ENCODE assay signal across 27 cellular contexts in the genomic region with DNA sequence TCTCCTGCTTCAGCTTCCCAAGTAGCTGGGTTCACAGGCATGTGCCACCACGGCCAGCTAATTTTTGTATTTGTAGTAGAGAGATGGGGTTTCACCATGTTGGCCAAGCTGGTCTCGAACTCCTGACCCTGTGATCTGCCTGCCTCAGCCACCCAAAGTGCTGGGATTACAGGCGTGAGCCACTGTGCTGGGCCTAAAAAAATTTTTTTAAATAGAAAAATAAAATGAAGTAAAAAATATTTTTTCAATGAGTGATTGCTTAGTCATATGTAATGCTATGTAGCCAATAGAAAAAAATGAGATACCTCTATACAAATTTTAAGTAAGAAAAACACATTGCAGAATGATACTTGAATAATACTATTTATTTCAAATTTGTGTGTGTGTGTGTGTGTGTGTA. TPM values are rescaled to one million over a fixed set of nuclear protein-coding genes. Genes with fewer than 3 reads are reported as not detected.
DNase-seq lines count a peak whose midpoint lies in the region; ATAC-seq, FAIRE-seq and TF ChIP-seq lines count a peak whose summit lies in the region.
"Had no signal": no experiment of that assay in that cellular context is flagged by ENCODE, and none has a peak within 500 bp of the region (broad histone marks: within the 10 kb centered on the region; RNA-seq: fewer than 3 reads in every experiment).

No MANE protein-coding gene starts in this region.

- ATAC-seq in IMR-90 (ENCODE audit: low read depth) (peak; percentile 71), GM21381 (IDR thresholded peaks at IDR 0.05; ENCODE audit: unreplicated experiment) (no peak)
- ATAC-seq: HCT116; naive thymus-derived CD8-positive, alpha-beta T cell; pancreas; sciatic nerve had no signal

- H3K23ac ChIP-seq in IMR-90 (ENCODE audit: low read depth, low read length), result no peak overlapping the region

- no peaks in the 10 kb centered on the region for H3K36me3 ChIP-seq in ACC112 (ENCODE audit: insufficient read depth, low read length)
- no peaks in the 10 kb centered on the region for H3K36me3 ChIP-seq in IMR-90 (ENCODE audit: control insufficient read depth, insufficient read depth, low read length)
- no peaks in the 10 kb centered on the region for H3K36me3 ChIP-seq in astrocyte (ENCODE audit: insufficient read depth, low read length)
- no peaks in the 10 kb centered on the region for H3K36me3 ChIP-seq in transverse colon
- H3K36me3 ChIP-seq: adrenal gland, esophagus squamous epithelium, pancreas, suprapubic skin had no signal

- H4K5ac ChIP-seq in IMR-90 (ENCODE audit: low read depth, low read length), result no peak overlapping the region

- BruUV-seq in IMR-90 (replicated peaks; lab: Mats Ljungman, UMichigan), result no TSS peak

- no peaks in the 10 kb centered on the region for H3K9me1 ChIP-seq in IMR-90 (ENCODE audit: insufficient read depth, low read length)

- H3K4me1 Mint-ChIP-seq in astrocyte (ENCODE audit: low read depth, unreplicated experiment) (no peaks in the 10 kb centered on the region), glutamatergic neuron (ENCODE audit: low read depth, unreplicated experiment) (no peaks in the 10 kb centered on the region)
- H3K4me1 Mint-ChIP-seq: naive thymus-derived CD8-positive, alpha-beta T cell had no signal

- WGBS in IMR-90 (ENCODE audit: extremely low coverage in 2 of 2, insufficient read length in 1 of 2), 2 experiments, result no CpG with 5 or more reads among the region's 3 CpGs
- 84 to 94% methylated on average over 2 to 3 of the region's 3 CpGs for WGBS in transverse colon (ENCODE audit: low coverage in 1 of 2), 2 donors

- H3K4me3 Mint-ChIP-seq in astrocyte (ENCODE audit: unreplicated experiment), result no peak overlapping the region
- H3K4me3 Mint-ChIP-seq in glutamatergic neuron (ENCODE audit: unreplicated experiment), result no peak overlapping the region
- H3K4me3 Mint-ChIP-seq: activated CD4-positive, alpha-beta memory T cell treated with anti-CD3 and anti-CD28 coated beads for 36 hours; naive thymus-derived CD8-positive, alpha-beta T cell; T-helper 2 cell treated with Interferon-gamma antibody and Interleukin-4, amounts not matched to agents 5 μg/mL and 100 μg/mL, for 36 hours had no signal

- FAIRE-seq in astrocyte (lab: Jason Lieb, UNC), result no peak
- FAIRE-seq: A204.1, D721Med, pancreas had no signal

- H3K4me1 ChIP-seq in ACC112 (ENCODE audit: control insufficient read depth, insufficient read depth, low read length, unreplicated experiment) (peaks cover 15% of the 10 kb centered on the region), IMR-90 (ENCODE audit: control insufficient read depth, insufficient read depth, low read length) (0 out of 2 replicates have a peak, but pooled peaks cover 1% of the 10 kb centered on the region), astrocyte (ENCODE audit: insufficient read depth, low read length) (peaks cover 3% of the 10 kb centered on the region), transverse colon (no peaks in the 10 kb centered on the region)
- H3K4me1 ChIP-seq: adrenal gland, esophagus squamous epithelium, pancreas, suprapubic skin had no signal

- H3K27me3 Mint-ChIP-seq in astrocyte (ENCODE audit: low read depth, unreplicated experiment), result peaks cover 8% of the 10 kb centered on the region
- H3K27me3 Mint-ChIP-seq in glutamatergic neuron (ENCODE audit: unreplicated experiment), result no peaks in the 10 kb centered on the region

- no peak overlapping the region for H3K56ac ChIP-seq in IMR-90 (ENCODE audit: extremely low read depth, insufficient read depth, low read length)

- H2BK5ac ChIP-seq in IMR-90 (ENCODE audit: low read depth, low read length, poor library complexity, severe bottlenecking), result no peak overlapping the region

- H3K79me2 ChIP-seq in ACC112 (ENCODE audit: control insufficient read depth, insufficient read depth, low read length, unreplicated experiment), result no peaks in the 10 kb centered on the region
- no peaks in the 10 kb centered on the region for H3K79me2 ChIP-seq in astrocyte (ENCODE audit: insufficient read depth, low read length)

- dilution Hi-C loops in IMR-90 (cut with HindIII; ENCODE audit: low sequenced_read_pairs, unreplicated experiment), result no loop called here

- TF ChIP-seq CTCF in IMR-90 (conservative IDR thresholded peaks at IDR 0.05; ENCODE audit: low read depth, low read length) (no peak), astrocyte (IDR thresholded peaks at IDR 0.05; ENCODE audit: insufficient read depth, low read depth, low read length) (no peak), fibroblast of the aortic adventitia (IDR thresholded peaks at IDR 0.05; ENCODE audit: insufficient read depth, low read length) (no peak), glutamatergic neuron (IDR thresholded peaks at IDR 0.05; ENCODE audit: partially characterized antibody, unreplicated experiment) (no peak), transverse colon (IDR thresholded peaks at IDR 0.05) (no peak)

- H3K27ac ChIP-seq in ACC112 (ENCODE audit: low read depth, low read length), result peak overlapping the region; percentile 64
- H3K27ac ChIP-seq in IMR-90 (ENCODE audit: insufficient read depth, low read length), result no peak overlapping the region
- peak overlapping the region; percentile 50 for H3K27ac ChIP-seq in astrocyte (ENCODE audit: low read depth, low read length)
- H3K27ac ChIP-seq in transverse colon, result no peak overlapping the region
- H3K27ac ChIP-seq: adrenal gland, esophagus squamous epithelium, pancreas, PC-9, suprapubic skin had no signal

- no peak for TF ChIP-seq EP300 in transverse colon (IDR thresholded peaks at IDR 0.05; ENCODE audit: low read depth)

- no peaks in the 10 kb centered on the region for H3K36me3 Mint-ChIP-seq in astrocyte (ENCODE audit: low read depth, unreplicated experiment)
- no peaks in the 10 kb centered on the region for H3K36me3 Mint-ChIP-seq in glutamatergic neuron (ENCODE audit: unreplicated experiment)
- H3K36me3 Mint-ChIP-seq: activated CD4-positive, alpha-beta memory T cell treated with anti-CD3 and anti-CD28 coated beads for 36 hours; naive thymus-derived CD8-positive, alpha-beta T cell had no signal

- H2AK5ac ChIP-seq in IMR-90 (ENCODE audit: low read depth, low read length), result no peak overlapping the region

- no peak for TF ChIP-seq RAD21 in IMR-90 (IDR thresholded peaks at IDR 0.05; ENCODE audit: low read length)

- TF ChIP-seq POLR2A in IMR-90 (IDR thresholded peaks at IDR 0.05; ENCODE audit: low read depth, low read length) (no peak), transverse colon (IDR thresholded peaks at IDR 0.05) (no peak)

- no peak overlapping the region for H4K91ac ChIP-seq in IMR-90 (ENCODE audit: insufficient read depth, low read depth, low read length)

- H2BK20ac ChIP-seq in IMR-90 (ENCODE audit: low read depth, low read length), result no peak overlapping the region

- intact Hi-C loops in IMR-90 (cut with micrococcal nuclease) (no loop called here), transverse colon (cut with DNase I; ENCODE audit: low total_unique reads) (no loop called here)

- POLR2A ChIA-PET in IMR-90 (lab: Charles Lee; ENCODE audit: unreplicated experiment), result no interaction called here

- H3K79me1 ChIP-seq in IMR-90 (ENCODE audit: low read depth in 1 of 2, low read length in 2 of 2), result no peaks in the 10 kb centered on the region

- in situ Hi-C loops in IMR-90 (cut with MboI; ENCODE audit: low sequenced_read_pairs) (no loop called here), transverse colon (cut with MboI; ENCODE audit: low pct_ligation_motif_present in 1 of 4, low pct_unique_long_range_greater_than_20kb in 1 of 4, low sequenced_read_pairs in 3 of 4) (no loop called here)

- H3K27me3 ChIP-seq in ACC112 (ENCODE audit: insufficient read depth, low read length), result no peaks in the 10 kb centered on the region
- no peaks in the 10 kb centered on the region for H3K27me3 ChIP-seq in IMR-90 (ENCODE audit: control insufficient read depth, insufficient read depth, low read length)
- no peaks in the 10 kb centered on the region for H3K27me3 ChIP-seq in astrocyte (ENCODE audit: insufficient read depth, low read length)
- H3K27me3 ChIP-seq in transverse colon, result no peaks in the 10 kb centered on the region
- H3K27me3 ChIP-seq: adrenal gland, esophagus squamous epithelium, pancreas, suprapubic skin had no signal

- CTCF ChIA-PET in IMR-90 (lab: Yijun Ruan, JAX), result no interaction called here

- H3K14ac ChIP-seq in IMR-90 (replicated peaks; ENCODE audit: low read depth, low read length), result no peak overlapping the region

- H3K4ac ChIP-seq in IMR-90 (ENCODE audit: low read depth, low read length), result no peak overlapping the region

- H3K4me3 ChIP-seq in ACC112 (ENCODE audit: low read depth, low read length) (no peak overlapping the region), IMR-90 (ENCODE audit: insufficient read depth, low read depth, low read length) (no peak overlapping the region), astrocyte (ENCODE audit: insufficient read depth, low read depth, low read length) (no peak overlapping the region), fibroblast of the aortic adventitia (ENCODE audit: low read depth, low read length) (no peak overlapping the region), transverse colon (no peak overlapping the region)
- H3K4me3 ChIP-seq: adrenal gland, esophagus squamous epithelium, pancreas, PC-9, suprapubic skin had no signal

- no peak overlapping the region for H2BK15ac ChIP-seq in IMR-90 (ENCODE audit: low read depth, low read length)

- H3K9ac ChIP-seq in IMR-90 (ENCODE audit: low read depth, low read length), result no peak overlapping the region
- H3K9ac ChIP-seq in astrocyte (ENCODE audit: low read length), result no peak overlapping the region

- H4K8ac ChIP-seq in IMR-90 (ENCODE audit: low read depth in 2 of 2, low read length in 2 of 2), result no peak overlapping the region

- H2AK9ac ChIP-seq in IMR-90 (replicated peaks; ENCODE audit: low read depth, low read length, poor library complexity), result no peak overlapping the region

- H3K27ac Mint-ChIP-seq in astrocyte (ENCODE audit: unreplicated experiment) (no peak overlapping the region), glutamatergic neuron (ENCODE audit: unreplicated experiment) (no peak overlapping the region)
- H3K27ac Mint-ChIP-seq: activated CD4-positive, alpha-beta memory T cell treated with anti-CD3 and anti-CD28 coated beads for 36 hours; naive thymus-derived CD8-positive, alpha-beta T cell; T-helper 2 cell treated with Interferon-gamma antibody and Interleukin-4, amounts not matched to agents 5 μg/mL and 100 μg/mL, for 36 hours had no signal

- no peak overlapping the region for H2BK120ac ChIP-seq in IMR-90 (ENCODE audit: low read depth, low read length)

- H3K18ac ChIP-seq in IMR-90 (ENCODE audit: low read depth, low read length), result no peak overlapping the region

- H3K9me3 Mint-ChIP-seq in astrocyte (ENCODE audit: unreplicated experiment), result peaks cover 1% of the 10 kb centered on the region
- H3K9me3 Mint-ChIP-seq in glutamatergic neuron (ENCODE audit: unreplicated experiment), result no peaks in the 10 kb centered on the region
- H3K9me3 Mint-ChIP-seq: activated CD4-positive, alpha-beta memory T cell treated with anti-CD3 and anti-CD28 coated beads for 36 hours; naive thymus-derived CD8-positive, alpha-beta T cell; T-helper 2 cell treated with Interferon-gamma antibody and Interleukin-4, amounts not matched to agents 5 μg/mL and 100 μg/mL, for 36 hours had no signal

- H4K20me1 ChIP-seq in IMR-90 (ENCODE audit: insufficient read depth, low read length) (no peaks in the 10 kb centered on the region), astrocyte (ENCODE audit: insufficient read depth, low read length) (no peaks in the 10 kb centered on the region)

- H3K9me3 ChIP-seq in IMR-90 (ENCODE audit: control insufficient read depth, insufficient read depth, low read length), result no peaks in the 10 kb centered on the region
- no peaks in the 10 kb centered on the region for H3K9me3 ChIP-seq in astrocyte (ENCODE audit: insufficient read depth, low read depth, low read length)
- no peaks in the 10 kb centered on the region for H3K9me3 ChIP-seq in transverse colon
- H3K9me3 ChIP-seq: adrenal gland, esophagus squamous epithelium, pancreas, suprapubic skin had no signal

- H3K4me2 ChIP-seq in IMR-90 (ENCODE audit: low read depth, low read length) (no peak overlapping the region), astrocyte (ENCODE audit: low read length) (no peak overlapping the region)
- H3K4me2 ChIP-seq: PC-9 had no signal

- DNase-seq in IMR-90 (peak; percentile 47), astrocyte (ENCODE audit: low read depth) (peak; percentile 22), fibroblast of the aortic adventitia (ENCODE audit: low read depth) (peak; percentile 57), glutamatergic neuron (no peak), LoVo (ENCODE audit: low spot score) (no peak), transverse colon (no peak)
- DNase-seq: activated CD4-positive, alpha-beta memory T cell treated with anti-CD3 and anti-CD28 coated beads for 36 hours; activated gamma-delta T cell treated with Interleukin-2 at 50 U/mL for 16 hours; activated T-cell treated with anti-CD3 and anti-CD28 coated beads for 4 hours; adrenal gland; C1 segment of cervical spinal cord; effector memory CD4-positive, alpha-beta T cell; esophagus squamous epithelium; kidney glomerular epithelial cell; naive thymus-derived CD8-positive, alpha-beta T cell; NCI-H2171 treated with DMSO at 0.1 percent for 48 hours; NCI-H82; pancreas had no signal

- H2AFZ ChIP-seq in ACC112 (ENCODE audit: low read length, unreplicated experiment) (no peak overlapping the region), IMR-90 (replicated peaks; ENCODE audit: low read length, poor library complexity) (no peak overlapping the region), astrocyte (ENCODE audit: low read depth, low read length) (no peak overlapping the region)
- H2AFZ ChIP-seq: PC-9 had no signal

RNA-seq across cellular contexts. Expression of a gene that starts 27.9 kb away (rescaled TPM):
- 5.6 and 7.5 TPM in 2 replicates for total RNA-seq in IMR-90 (2012; rRNA removed)
- polyA plus RNA-seq in IMR-90 (2012; rRNA removed), result 2.0 and 2.1 TPM in 2 replicates
- polyA plus RNA-seq in IMR-90 (2012; cell fraction: cytosol; rRNA removed), result 1.2 and 1.9 TPM in 2 replicates
- polyA plus RNA-seq in IMR-90 (2012; cell fraction: nucleus; rRNA removed; ENCODE audit: low replicate concordance), result 0.55 and 2.0 TPM in 2 replicates
- 6.8 and 8.0 TPM in 2 replicates for total RNA-seq in astrocyte
- total RNA-seq in fibroblast of the aortic adventitia (ENCODE audit: low replicate concordance), result 15.3 and 18.0 TPM in 2 replicates
- total RNA-seq in glutamatergic neuron (ENCODE audit: unreplicated experiment), result 0.34 TPM
- 10 to 100 TPM; 11.7 to 69.3 (median 16.0) TPM for total RNA-seq in transverse colon

RNA-seq across cellular contexts. Expression of a gene that starts 36.7 kb away (rescaled TPM):
- total RNA-seq in IMR-90 (2012; rRNA removed) (40.9 and 78.3 TPM in 2 replicates), astrocyte (62.3 and 64.2 TPM in 2 replicates), fibroblast of the aortic adventitia (ENCODE audit: low replicate concordance) (105 and 107 TPM in 2 replicates), glutamatergic neuron (ENCODE audit: unreplicated experiment) (38.7 TPM), transverse colon (10 to 100 TPM in 3 of 4 donors, 1 to 10 TPM in 1; 6.7 to 35.4 (median 23.8) TPM)
- 17.9 and 21.7 TPM in 2 replicates for polyA plus RNA-seq in IMR-90 (2012; rRNA removed)
- 7.2 and 12.0 TPM in 2 replicates for polyA plus RNA-seq in IMR-90 (2012; cell fraction: cytosol; rRNA removed)
- 2.2 and 9.9 TPM in 2 replicates for polyA plus RNA-seq in IMR-90 (2012; cell fraction: nucleus; rRNA removed; ENCODE audit: low replicate concordance)

Comparison
In these comparisons a context has a peak if more than half of its experiments do, and no peak if none do; other contexts are left out.
1. H3K27ac ChIP-seq: peak in ACC112 (single experiment) and astrocyte (single experiment); none in IMR-90 (single experiment) and transverse colon (0 of 4).
2. DNase-seq: peak in IMR-90 (single experiment), astrocyte (single experiment) and fibroblast of the aortic adventitia (single experiment); none in glutamatergic neuron (single experiment), LoVo (single experiment) and transverse colon (single experiment).